In the genomic region with DNA sequence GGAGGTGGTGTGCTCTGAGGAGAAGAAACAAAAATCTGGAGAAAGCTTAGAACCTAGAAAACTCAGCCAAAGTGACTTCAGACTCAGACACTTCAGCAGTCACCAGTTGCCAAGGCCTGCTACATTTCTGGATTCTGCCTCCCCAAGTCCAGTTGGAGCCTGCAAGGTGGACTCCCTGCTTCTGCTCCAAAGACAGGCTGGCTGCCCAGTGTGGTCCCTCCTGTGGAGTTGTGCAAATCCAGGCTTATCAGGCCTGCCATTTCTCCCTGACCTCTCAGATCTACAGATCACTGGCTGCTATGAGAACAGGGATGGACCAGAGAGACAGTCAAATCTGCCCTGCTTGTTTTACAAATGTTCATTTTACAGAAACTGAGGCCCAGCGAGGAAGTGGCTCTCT, we compare ENCODE assay signal across 16 cellular contexts. TPM values are rescaled to one million over a fixed set of nuclear protein-coding genes. Genes with fewer than 3 reads are reported as not detected.
"Had no signal": no experiment of that assay in that cellular context is flagged by ENCODE, and none has a peak within 500 bp of the region (broad histone marks: within the 10 kb centered on the region; RNA-seq: fewer than 3 reads in every experiment).

No MANE protein-coding gene starts in this region.

- H3K27me3 ChIP-seq: upper lobe of left lung had no signal

- H3K9me3 Mint-ChIP-seq: effector memory CD8-positive, alpha-beta T cell; immature natural killer cell; T-helper 1 cell treated with Interleukin-12 subunit alpha and Interleukin-12 subunit beta and Interleukin-4 antibody, amounts not matched to agents 30 μg/mL and 1 μg/mL, for 36 hours; WTC11 had no signal

- H3K4me1 Mint-ChIP-seq: immature natural killer cell had no signal

- H2AFZ ChIP-seq: parathyroid adenoma had no signal

- H3K27ac ChIP-seq: parathyroid adenoma, upper lobe of left lung had no signal

- ATAC-seq: effector memory CD8-positive, alpha-beta T cell; left colon; SK-N-SH treated with all-trans-retinoic acid at 6 μM for 48 hours; WTC11 had no signal

- H3K4me3 Mint-ChIP-seq: effector memory CD8-positive, alpha-beta T cell; immature natural killer cell; neural crest cell; T-helper 1 cell treated with Interleukin-12 subunit alpha and Interleukin-12 subunit beta and Interleukin-4 antibody, amounts not matched to agents 30 μg/mL and 1 μg/mL, for 36 hours; WTC11 had no signal

- DNase-seq: activated CD4-positive, alpha-beta T cell treated with anti-CD3 and anti-CD28 coated beads for 48 hours; activated naive CD4-positive, alpha-beta T cell treated with Interleukin-2 at 50 U/mL for 16 hours; central memory CD4-positive, alpha-beta T cell; effector memory CD8-positive, alpha-beta T cell; immature natural killer cell; left colon; mesendoderm; retina; small intestine; stimulated activated naive CD4-positive, alpha-beta T cell; upper lobe of left lung had no signal

- H3K4me3 ChIP-seq: upper lobe of left lung had no signal

- H3K36me3 ChIP-seq: upper lobe of left lung had no signal

- H3K27ac Mint-ChIP-seq: effector memory CD8-positive, alpha-beta T cell; immature natural killer cell; T-helper 1 cell treated with Interleukin-12 subunit alpha and Interleukin-12 subunit beta and Interleukin-4 antibody, amounts not matched to agents 30 μg/mL and 1 μg/mL, for 36 hours; WTC11 had no signal

- H3K9ac ChIP-seq: parathyroid adenoma had no signal

- H3K9me3 ChIP-seq: upper lobe of left lung had no signal

- H3K36me3 Mint-ChIP-seq: immature natural killer cell, WTC11 had no signal

RNA-seq across cellular contexts. Expression of a gene that starts 9.9 kb away (rescaled TPM):
- polyA plus RNA-seq: immature natural killer cell had no signal
